9 cellular contexts compared by ENCODE assay signal in genomic region chr12:67025543-67026114, GRCh38.
DNase-seq lines count a peak whose midpoint lies in the region; ATAC-seq and TF ChIP-seq lines count a peak whose summit lies in the region.
"Had no signal": no experiment of that assay in that cellular context is flagged by ENCODE, and none has a peak within 500 bp of the region (broad histone marks: within the 10 kb centered on the region; RNA-seq: fewer than 3 reads in every experiment).

No MANE protein-coding gene starts in this region.

- no peak overlapping the region for H3K9ac ChIP-seq in NT2/D1 (ENCODE audit: insufficient read length, low read depth)

- POLR2A ChIA-PET in CD8-positive, alpha-beta T cell (lab: Charles Lee), result no interaction called here

- H3K4me1 ChIP-seq in CD8-positive, alpha-beta T cell (ENCODE audit: insufficient read depth, low read length), result no peaks in the 10 kb centered on the region
- no peaks in the 10 kb centered on the region for H3K4me1 ChIP-seq in NT2/D1 (ENCODE audit: insufficient read depth, insufficient read length)

- no peaks in the 10 kb centered on the region for H3K36me3 ChIP-seq in CD8-positive, alpha-beta T cell (ENCODE audit: insufficient read depth, low read length)
- no peaks in the 10 kb centered on the region for H3K36me3 ChIP-seq in NT2/D1 (ENCODE audit: insufficient read depth, insufficient read length, low read length)

- H3K27ac ChIP-seq in CD8-positive, alpha-beta T cell (ENCODE audit: low read depth, low read length), result no peak overlapping the region

- H3K27me3 ChIP-seq in CD8-positive, alpha-beta T cell (ENCODE audit: insufficient read depth, low read length), result no peaks in the 10 kb centered on the region
- no peaks in the 10 kb centered on the region for H3K27me3 ChIP-seq in NT2/D1 (ENCODE audit: insufficient read depth, insufficient read length)

- H3K9me3 ChIP-seq in CD8-positive, alpha-beta T cell (ENCODE audit: low read length), result no peaks in the 10 kb centered on the region
- no peaks in the 10 kb centered on the region for H3K9me3 ChIP-seq in NT2/D1 (ENCODE audit: insufficient read depth, low read length)

- no peak overlapping the region for H3K4me3 ChIP-seq in CD8-positive, alpha-beta T cell (ENCODE audit: low read depth, low read length)
- H3K4me3 ChIP-seq in NT2/D1 (ENCODE audit: insufficient read length, low read depth), result no peak overlapping the region

- H3K36me3 Mint-ChIP-seq in CD8-positive, alpha-beta T cell, result no peaks in the 10 kb centered on the region
- no peaks in the 10 kb centered on the region for H3K36me3 Mint-ChIP-seq in activated T-cell treated with anti-CD3 and anti-CD28 coated beads, Interleukin-2, amount 50 U/mL, for 72 hours (ENCODE audit: insufficient read depth in 2 of 2)
- H3K36me3 Mint-ChIP-seq: activated naive CD4-positive, alpha-beta T cell treated with anti-CD3 and anti-CD28 coated beads, Interleukin-2, amount 50 U/mL, for 24 hours had no signal

- peak; percentile 69 for TF ChIP-seq CTCF in CD8-positive, alpha-beta T cell (IDR thresholded peaks at IDR 0.05)

- H3K4me1 Mint-ChIP-seq in CD8-positive, alpha-beta T cell (ENCODE audit: low read depth), result peaks cover 2% of the 10 kb centered on the region
- H3K4me1 Mint-ChIP-seq in activated T-cell treated with anti-CD3 and anti-CD28 coated beads, Interleukin-2, amount 50 U/mL, for 72 hours (ENCODE audit: low read depth), result no peaks in the 10 kb centered on the region

- no peaks in the 10 kb centered on the region for H3K9me3 Mint-ChIP-seq in CD8-positive, alpha-beta T cell
- no peaks in the 10 kb centered on the region for H3K9me3 Mint-ChIP-seq in activated T-cell treated with anti-CD3 and anti-CD28 coated beads, Interleukin-2, amount 50 U/mL, for 72 hours
- H3K9me3 Mint-ChIP-seq: activated naive CD4-positive, alpha-beta T cell treated with anti-CD3 and anti-CD28 coated beads, Interleukin-2, amount 50 U/mL, for 24 hours had no signal

- peaks cover 12% of the 10 kb centered on the region for H3K27me3 Mint-ChIP-seq in CD8-positive, alpha-beta T cell (ENCODE audit: low read depth)
- peaks cover 10% of the 10 kb centered on the region for H3K27me3 Mint-ChIP-seq in activated T-cell treated with anti-CD3 and anti-CD28 coated beads, Interleukin-2, amount 50 U/mL, for 72 hours (ENCODE audit: low read depth)
- H3K27me3 Mint-ChIP-seq: activated naive CD4-positive, alpha-beta T cell treated with anti-CD3 and anti-CD28 coated beads, Interleukin-2, amount 50 U/mL, for 24 hours had no signal

- no peak overlapping the region for H3K4me3 Mint-ChIP-seq in CD8-positive, alpha-beta T cell
- no peak overlapping the region for H3K4me3 Mint-ChIP-seq in activated T-cell treated with anti-CD3 and anti-CD28 coated beads, Interleukin-2, amount 50 U/mL, for 72 hours
- H3K4me3 Mint-ChIP-seq: activated naive CD4-positive, alpha-beta T cell treated with anti-CD3 and anti-CD28 coated beads, Interleukin-2, amount 50 U/mL, for 24 hours had no signal

- DNase-seq in CD8-positive, alpha-beta T cell, result peak in 6 of 7 experiments; percentile 9 to 58 (median 37)
- peak; percentile 49 for DNase-seq in NT2/D1 (ENCODE audit: low read depth, low spot score)
- DNase-seq in activated T-cell treated with anti-CD3 and anti-CD28 coated beads, Interleukin-2, amount 50 U/mL, for 72 hours, result peak; percentile 59 to 65
- DNase-seq in iPS-NIHi11 (ENCODE audit: low spot score), result peak; percentile 83
- DNase-seq in stimulated activated CD8-positive, alpha-beta memory T cell treated with anti-CD3 and anti-CD28 coated beads, Interleukin-15, amount 100 ng/mL, for 48 hours (ENCODE audit: low read depth in 2 of 2), result peak; percentile 9 to 10
- no peak for DNase-seq in amniotic stem cell (lab: John Stamatoyannopoulos, UW)

- no peak overlapping the region for H3K27ac Mint-ChIP-seq in CD8-positive, alpha-beta T cell
- H3K27ac Mint-ChIP-seq in activated T-cell treated with anti-CD3 and anti-CD28 coated beads, Interleukin-2, amount 50 U/mL, for 72 hours, result no peak overlapping the region

- intact Hi-C loops in CD8-positive, alpha-beta T cell (cut with DNase I, micrococcal nuclease), result loop anchor here in 1 of 2 experiments (10.0 kb wide), 1 partner anchor 919 kb away; no protein-coding TSS in a partner anchor

- peak; percentile 52 for ATAC-seq in CD8-positive, alpha-beta T cell
- ATAC-seq in GM18861 (IDR thresholded peaks at IDR 0.05; ENCODE audit: unreplicated experiment), result peak; percentile 76
- ATAC-seq in HG03354 (IDR thresholded peaks at IDR 0.05; ENCODE audit: poor library complexity, severe bottlenecking, unreplicated experiment), result peak; percentile 93
- ATAC-seq in activated T-cell treated with anti-CD3 and anti-CD28 coated beads, Interleukin-2, amount 50 U/mL, for 72 hours (replicated peaks in 1 of 2), result peak; percentile 35 to 37

- CTCF ChIA-PET in CD8-positive, alpha-beta T cell (lab: Charles Lee), result interaction anchor here (0.6 to 1.7 kb wide), 9 partner anchors 10 to 920 kb away, joined by 3 to 5 read pairs (median 3); no protein-coding TSS in a partner anchor

Comparison
In these comparisons a context has a peak if more than half of its experiments do, and no peak if none do; other contexts are left out.
1. ATAC-seq: peak in every context shown above with its lines; median percentile 93 in HG03354; 76 in GM18861; 52 in CD8-positive, alpha-beta T cell; 36 in activated T-cell treated with anti-CD3 and anti-CD28 coated beads, Interleukin-2, amount 50 U/mL, for 72 hours.